In the genomic region with DNA sequence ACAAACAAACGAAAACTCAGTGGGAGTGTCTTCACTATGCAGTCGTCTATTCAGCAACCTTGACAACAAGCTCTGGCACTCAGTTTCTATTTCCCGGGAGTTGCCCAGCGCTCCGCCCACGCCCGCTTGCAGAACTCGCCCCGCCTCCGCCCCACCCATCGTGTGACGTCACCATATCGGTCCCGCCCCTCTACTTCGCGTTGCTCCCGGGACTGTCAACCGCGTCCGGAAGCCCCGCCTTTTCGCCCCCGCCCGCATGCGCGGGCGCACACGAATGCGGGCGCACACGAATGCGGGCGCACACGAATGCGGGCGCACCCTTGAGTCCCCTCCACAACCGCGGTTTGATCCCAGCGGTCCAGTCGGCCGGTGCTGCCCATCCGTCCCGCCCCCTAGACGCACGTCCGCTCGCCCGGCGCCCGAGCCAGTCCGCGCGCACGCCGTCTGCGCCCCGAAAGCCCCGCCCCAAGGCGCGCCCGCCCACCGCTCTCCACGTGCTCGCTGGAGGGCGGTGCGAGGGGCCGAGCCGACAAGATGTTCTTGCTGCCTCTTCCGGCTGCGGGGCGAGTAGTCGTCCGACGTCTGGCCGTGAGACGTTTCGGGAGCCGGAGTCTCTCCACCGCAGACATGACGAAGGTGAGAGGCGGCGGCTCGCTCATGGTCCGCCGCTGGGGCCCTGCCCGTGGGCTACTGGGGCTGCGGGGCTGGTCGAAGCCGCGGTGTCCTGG, we compare ENCODE assay signal across 8 cellular contexts. TPM values are rescaled to one million over a fixed set of nuclear protein-coding genes. Genes with fewer than 3 reads are reported as not detected.
DNase-seq lines count a peak whose midpoint lies in the region; ATAC-seq and TF ChIP-seq lines count a peak whose summit lies in the region.

LAP3 (plus strand) TSS at position 267 of the 728 bp plus-strand sequence; CDS start at position 535, 268 bp downstream.

- peak within 1 kb of the TSS; percentile 69 for H3K27ac ChIP-seq in DOHH2 (ENCODE audit: low read depth, low read length)
- peak within 1 kb of the TSS; percentile 86 for H3K27ac ChIP-seq in GM23248
- H3K27ac ChIP-seq in fibroblast of lung (ENCODE audit: insufficient read depth, low read length) = peak within 1 kb of the TSS; percentile 88
- peak within 1 kb of the TSS; percentile 96 for H3K27ac ChIP-seq in naive thymus-derived CD4-positive, alpha-beta T cell (ENCODE audit: low read depth, low read length)

- no peaks in the 10 kb centered on the region for H3K9me2 ChIP-seq in DOHH2 (replicated peaks; ENCODE audit: control insufficient read depth, low read length)
- no peaks in the 10 kb centered on the region for H3K9me2 ChIP-seq in GM23248 (ENCODE audit: insufficient read depth)

- H3K36me3 ChIP-seq in DOHH2 (ENCODE audit: control insufficient read depth, low read length) (peaks cover 46% of the 10 kb centered on the region), GM23248 (ENCODE audit: low read depth) (peaks cover 7% of the 10 kb centered on the region; the same call in 1 of the 2 replicates), fibroblast of lung (ENCODE audit: control insufficient read depth, insufficient read depth, low read length) (peaks cover 2% of the 10 kb centered on the region)
- peaks cover 0 to 9% (median 7%) of the 10 kb centered on the region in 3 experiments for H3K36me3 ChIP-seq in naive thymus-derived CD4-positive, alpha-beta T cell (ENCODE audit: control insufficient read depth in 2 of 3, insufficient read depth in 3 of 3, low read length in 3 of 3)

- intact Hi-C loops in naive thymus-derived CD4-positive, alpha-beta T cell (cut with micrococcal nuclease) = loop anchor here (1.0 to 5.0 kb wide), 11 partner anchors 18 to 1351 kb away; partner anchors contain the start of genes DCAF16 (in 2 of the 2), MED28 (in 2 of the 2), NCAPG (in 2 of the 2) and QDPR (in 2 of the 2)

- peak within 1 kb of the TSS; percentile 93 for H3K27ac Mint-ChIP-seq in activated T-helper 17 cell treated with anti-CD3 and anti-CD28 coated beads, Interleukin-2, amount 50 U/mL, for 72 hours
- peak within 1 kb of the TSS; percentile 92 to 100 (median 97) for H3K27ac Mint-ChIP-seq in naive thymus-derived CD4-positive, alpha-beta T cell
- H3K27ac Mint-ChIP-seq in stimulated activated naive B cell treated with anti-CD40 and anti-IgM and Interleukin-4, amounts not matched to agents 10 μg/mL and 1 μg/mL and 100 μg/mL, for 72 hours = peak within 1 kb of the TSS; percentile 98

- peaks cover 51% of the 10 kb centered on the region for H3K36me3 Mint-ChIP-seq in activated T-helper 17 cell treated with anti-CD3 and anti-CD28 coated beads, Interleukin-2, amount 50 U/mL, for 72 hours (ENCODE audit: low read depth)
- peaks cover 0 to 22% (median 3%) of the 10 kb centered on the region in 5 donors for H3K36me3 Mint-ChIP-seq in naive thymus-derived CD4-positive, alpha-beta T cell
- peaks cover 12 to 15% of the 10 kb centered on the region in 2 donors for H3K36me3 Mint-ChIP-seq in stimulated activated naive B cell treated with anti-CD40 and anti-IgM and Interleukin-4, amounts not matched to agents 10 μg/mL and 1 μg/mL and 100 μg/mL, for 72 hours

- peaks cover 46% of the 10 kb centered on the region for H3K79me2 ChIP-seq in DOHH2 (ENCODE audit: control insufficient read depth, low read length)
- peaks cover 13% of the 10 kb centered on the region for H3K79me2 ChIP-seq in GM23248 (ENCODE audit: insufficient read depth)
- H3K79me2 ChIP-seq in fibroblast of lung (ENCODE audit: control insufficient read depth, insufficient read depth, low read length) = peaks cover 12% of the 10 kb centered on the region

- H3K4me3 ChIP-seq in DOHH2 (ENCODE audit: low read length) = peak within 1 kb of the TSS; percentile 98
- peak within 1 kb of the TSS; percentile 92 for H3K4me3 ChIP-seq in GM23248
- H3K4me3 ChIP-seq in fibroblast of lung (replicated peaks in 1 of 4; ENCODE audit: control extremely low read depth in 1 of 4, insufficient read depth in 1 of 4, low read depth in 3 of 4, low read length in 4 of 4) = peak within 1 kb of the TSS; percentile 77 to 95 (median 90)
- H3K4me3 ChIP-seq in naive thymus-derived CD4-positive, alpha-beta T cell (ENCODE audit: low read length) = peak within 1 kb of the TSS; percentile 77

- DNase-seq in GM23248 (peak; percentile 99), Kasumi-1 (lab: John Stamatoyannopoulos, UW) (peak; percentile 88 to 93), RPMI7951 (ENCODE audit: low read depth) (peak; percentile 91), fibroblast of lung (ENCODE audit: low read depth in 2 of 2) (peak; percentile 95)
- peak; percentile 97 to 100 (median 99) for DNase-seq in naive thymus-derived CD4-positive, alpha-beta T cell
- peak; percentile 96 for DNase-seq in stimulated activated naive B cell treated with anti-CD40 and anti-IgM and Interleukin-4, amounts not matched to agents 10 μg/mL and 1 μg/mL and 100 μg/mL, for 72 hours

- no peaks in the 10 kb centered on the region for H3K27me3 ChIP-seq in DOHH2 (ENCODE audit: control insufficient read depth, low read length)
- H3K27me3 ChIP-seq in GM23248 (replicated peaks; ENCODE audit: insufficient read depth) = no peaks in the 10 kb centered on the region
- H3K27me3 ChIP-seq in fibroblast of lung (ENCODE audit: control insufficient read depth, insufficient read depth, low read length) = no peaks in the 10 kb centered on the region
- H3K27me3 ChIP-seq in naive thymus-derived CD4-positive, alpha-beta T cell (ENCODE audit: control insufficient read depth in 2 of 2, insufficient read depth in 2 of 2, low read length in 2 of 2) = no peaks in the 10 kb centered on the region

- H3K27me3 Mint-ChIP-seq in activated T-helper 17 cell treated with anti-CD3 and anti-CD28 coated beads, Interleukin-2, amount 50 U/mL, for 72 hours = no peaks in the 10 kb centered on the region
- peaks cover 0 to 2% (median 0%) of the 10 kb centered on the region in 5 donors for H3K27me3 Mint-ChIP-seq in naive thymus-derived CD4-positive, alpha-beta T cell
- H3K27me3 Mint-ChIP-seq in stimulated activated naive B cell treated with anti-CD40 and anti-IgM and Interleukin-4, amounts not matched to agents 10 μg/mL and 1 μg/mL and 100 μg/mL, for 72 hours = no peaks in the 10 kb centered on the region

- no peaks in the 10 kb centered on the region for H3K9me3 Mint-ChIP-seq in activated T-helper 17 cell treated with anti-CD3 and anti-CD28 coated beads, Interleukin-2, amount 50 U/mL, for 72 hours
- peaks cover 0 to 3% (median 0%) of the 10 kb centered on the region in 11 donors for H3K9me3 Mint-ChIP-seq in naive thymus-derived CD4-positive, alpha-beta T cell
- H3K9me3 Mint-ChIP-seq in stimulated activated naive B cell treated with anti-CD40 and anti-IgM and Interleukin-4, amounts not matched to agents 10 μg/mL and 1 μg/mL and 100 μg/mL, for 72 hours = no peaks in the 10 kb centered on the region

- H3K9ac ChIP-seq in GM23248 = peak within 1 kb of the TSS; percentile 89
- peak within 1 kb of the TSS; percentile 83 for H3K9ac ChIP-seq in fibroblast of lung (ENCODE audit: insufficient read depth, low read length)

- CTCF ChIA-PET in naive thymus-derived CD4-positive, alpha-beta T cell (lab: Charles Lee) = interaction anchor here (0.7 to 1.0 kb wide), 2 partner anchors 28 to 69 kb away, joined by 3 read pairs; no protein-coding TSS in a partner anchor

- peak within 1 kb of the TSS; percentile 94 for H3K4me3 Mint-ChIP-seq in activated T-helper 17 cell treated with anti-CD3 and anti-CD28 coated beads, Interleukin-2, amount 50 U/mL, for 72 hours
- peak within 1 kb of the TSS; percentile 78 to 96 (median 92) for H3K4me3 Mint-ChIP-seq in naive thymus-derived CD4-positive, alpha-beta T cell
- peak within 1 kb of the TSS; percentile 96 to 99 for H3K4me3 Mint-ChIP-seq in stimulated activated naive B cell treated with anti-CD40 and anti-IgM and Interleukin-4, amounts not matched to agents 10 μg/mL and 1 μg/mL and 100 μg/mL, for 72 hours

- no peak for TF ChIP-seq CTCF in DOHH2 (IDR thresholded peaks at IDR 0.05; ENCODE audit: low read depth, low read length, poor library complexity, severe bottlenecking)
- TF ChIP-seq CTCF in fibroblast of lung (conservative IDR thresholded peaks at IDR 0.05 in 1 of 2, IDR thresholded peaks at IDR 0.05 in 1 of 2; ENCODE audit: low read depth in 1 of 2, low read length in 2 of 2) = no peak

- H3K4me2 ChIP-seq in DOHH2 (ENCODE audit: low read length) (peak within 1 kb of the TSS; percentile 95), GM23248 (ENCODE audit: unreplicated experiment) (peak within 1 kb of the TSS; percentile 81), fibroblast of lung (ENCODE audit: extremely low read depth, insufficient read depth, low read length) (peak within 1 kb of the TSS; percentile 99)

- H4K20me1 ChIP-seq in DOHH2 (ENCODE audit: control insufficient read depth, insufficient read depth, low read depth, low read length) = peaks cover 6% of the 10 kb centered on the region; the same call in 1 of the 2 replicates
- H4K20me1 ChIP-seq in GM23248 (ENCODE audit: insufficient read depth) = no peaks in the 10 kb centered on the region
- H4K20me1 ChIP-seq in fibroblast of lung (ENCODE audit: control insufficient read depth, extremely low read depth, insufficient read depth, low read length) = no peaks in the 10 kb centered on the region

- POLR2A ChIA-PET in naive thymus-derived CD4-positive, alpha-beta T cell (lab: Charles Lee) = interaction anchor here (0.9 to 1.2 kb wide), 3 partner anchors 29 to 37 kb away, joined by 3 to 17 read pairs (median 15); partner anchors contain the start of gene MED28

- WGBS in GM23248 (ENCODE audit: low coverage in 1 of 2, low lambda C conversion rate in 2 of 2, missing lambda C conversion rate in 2 of 2), 2 experiments = 1% methylated on average over 70 to 90 of the region's 90 CpGs

- peak within 1 kb of the TSS; percentile 92 for H2AFZ ChIP-seq in GM23248
- H2AFZ ChIP-seq in fibroblast of lung (ENCODE audit: low read length) = peak within 1 kb of the TSS; percentile 75

- H3K4me1 Mint-ChIP-seq in activated T-helper 17 cell treated with anti-CD3 and anti-CD28 coated beads, Interleukin-2, amount 50 U/mL, for 72 hours = peaks cover 10% of the 10 kb centered on the region
- peaks cover 20 to 47% (median 24%) of the 10 kb centered on the region in 7 donors for H3K4me1 Mint-ChIP-seq in naive thymus-derived CD4-positive, alpha-beta T cell
- peaks cover 12 to 28% of the 10 kb centered on the region in 2 donors for H3K4me1 Mint-ChIP-seq in stimulated activated naive B cell treated with anti-CD40 and anti-IgM and Interleukin-4, amounts not matched to agents 10 μg/mL and 1 μg/mL and 100 μg/mL, for 72 hours

- in situ Hi-C loops in GM23248 (cut with MboI) = no loop called here

- ATAC-seq in activated T-helper 17 cell treated with anti-CD3 and anti-CD28 coated beads, Interleukin-2, amount 50 U/mL, for 72 hours (replicated peaks) = peak; percentile 89
- ATAC-seq in naive thymus-derived CD4-positive, alpha-beta T cell = peak; percentile 94
- ATAC-seq in stimulated activated naive B cell treated with anti-CD40 and anti-IgM and Interleukin-4, amounts not matched to agents 10 μg/mL and 1 μg/mL and 100 μg/mL, for 72 hours (replicated peaks) = peak; percentile 85 to 93

- no peaks in the 10 kb centered on the region for H3F3A ChIP-seq in DOHH2 (ENCODE audit: control insufficient read depth, insufficient read depth)
- H3F3A ChIP-seq in GM23248 (ENCODE audit: insufficient read depth) = no peaks in the 10 kb centered on the region

- H3K4me1 ChIP-seq in DOHH2 (ENCODE audit: control insufficient read depth, low read length) (peaks cover 36% of the 10 kb centered on the region), GM23248 (ENCODE audit: insufficient read depth) (peaks cover 8% of the 10 kb centered on the region; the same call in 1 of the 2 replicates), fibroblast of lung (ENCODE audit: control insufficient read depth, extremely low read depth, insufficient read depth, low read length) (peaks cover 2% of the 10 kb centered on the region)
- H3K4me1 ChIP-seq in naive thymus-derived CD4-positive, alpha-beta T cell (ENCODE audit: control insufficient read depth in 2 of 2, insufficient read depth in 2 of 2, low read length in 2 of 2) = peaks cover 4 to 11% of the 10 kb centered on the region in 2 donors

- H3K9me3 ChIP-seq in DOHH2 (ENCODE audit: control insufficient read depth, insufficient read depth, low read length) (no peaks in the 10 kb centered on the region), GM23248 (ENCODE audit: low read depth) (no peaks in the 10 kb centered on the region), fibroblast of lung (ENCODE audit: control insufficient read depth, insufficient read depth, low read depth, low read length) (no peaks in the 10 kb centered on the region)
- no peaks in the 10 kb centered on the region for H3K9me3 ChIP-seq in naive thymus-derived CD4-positive, alpha-beta T cell (ENCODE audit: control insufficient read depth in 2 of 3, low read length in 3 of 3)

RNA-seq across cellular contexts. Expression of gene LAP3, which starts in this region (rescaled TPM):
- 63.6 and 75.4 TPM in 2 replicates for total RNA-seq in GM23248 (2014; rRNA removed; shearing (Covaris generic))
- polyA plus RNA-seq in GM23248 (2016; fragmentation: Nextera tagmentation; extraction: Ambion mirVana) (60.7 and 62.6 TPM in 2 replicates), fibroblast of lung (80.8 and 112 TPM in 2 replicates)
- total RNA-seq in RPMI7951 (2014; rRNA removed; shearing (Covaris generic)) = 102 and 115 TPM in 2 replicates
- 100 to 1,000 TPM in 1 of 2 donors, 10 to 100 TPM in 1; 58.8 to 109 TPM for total RNA-seq in activated T-helper 17 cell treated with anti-CD3 and anti-CD28 coated beads, Interleukin-2, amount 50 U/mL, for 72 hours
- 116 and 129 TPM in 2 replicates for total RNA-seq in fibroblast of lung
- polyA plus RNA-seq in fibroblast of lung (2012) = 58.6 and 86.4 TPM in 2 replicates
- 11.6 and 21.3 TPM in 2 replicates for polyA minus RNA-seq in fibroblast of lung (ENCODE audit: low replicate concordance)
- total RNA-seq in naive thymus-derived CD4-positive, alpha-beta T cell = 100 to 1,000 TPM in 1 of 5 experiments, 10 to 100 TPM in 4; 25.2 to 142 (median 54.9) TPM
- polyA plus RNA-seq in naive thymus-derived CD4-positive, alpha-beta T cell = 10 to 100 TPM; 41.8 to 49.6 TPM

Comparison
In these comparisons a context has a peak if more than half of its experiments do, and no peak if none do; other contexts are left out.
1. Peak in every context shown above with its lines: DNase-seq, ATAC-seq, H3K4me3 ChIP-seq and H3K27ac ChIP-seq.